In the genomic region with DNA sequence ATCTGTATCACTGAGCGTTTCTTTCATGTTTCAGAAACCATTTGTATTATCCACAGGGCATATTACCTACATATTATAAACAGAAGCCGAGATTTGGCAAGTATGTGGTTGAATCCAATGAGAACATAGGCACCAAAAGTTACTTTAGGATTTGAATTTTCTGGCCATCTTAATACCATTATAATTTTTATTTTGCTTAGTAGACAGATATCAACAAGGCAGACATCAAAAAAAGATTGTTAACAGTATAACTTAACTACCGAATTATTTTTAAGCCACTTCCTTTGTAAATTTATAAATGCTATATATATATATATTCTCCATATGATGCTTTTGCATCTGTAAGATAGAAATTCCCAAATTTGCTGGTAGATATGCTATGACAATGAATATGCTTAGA, we compare ENCODE assay signal across 19 cellular contexts. TPM values are rescaled to one million over a fixed set of nuclear protein-coding genes. Genes with fewer than 3 reads are reported as not detected.
DNase-seq lines count a peak whose midpoint lies in the region; ATAC-seq, FAIRE-seq and TF ChIP-seq lines count a peak whose summit lies in the region.
"Had no signal": no experiment of that assay in that cellular context is flagged by ENCODE, and none has a peak within 500 bp of the region (broad histone marks: within the 10 kb centered on the region; RNA-seq: fewer than 3 reads in every experiment).

No MANE protein-coding gene starts in this region.

- POLR2A ChIA-PET in A549 (lab: Yijun Ruan, JAX) = no interaction called here

- no peak for TF ChIP-seq POLR2A in A549 (IDR thresholded peaks at IDR 0.05; ENCODE audit: low read length)

- ATAC-seq in A549 = no peak

- H3K9me3 ChIP-seq in A549 (no peaks in the 10 kb centered on the region), Karpas-422 (ENCODE audit: low read length) (peaks cover 4% of the 10 kb centered on the region; the same call in 1 of the 2 replicates)
- H3K9me3 ChIP-seq: Caco-2 had no signal

- DNase-seq in A549 (ENCODE audit: low read depth in 1 of 2, low spot score in 1 of 2) = no peak
- DNase-seq in Karpas-422 = no peak
- DNase-seq in glutamatergic neuron = no peak
- DNase-seq in osteocyte (ENCODE audit: extremely low spot score, unreplicated experiment) = no peak
- DNase-seq in T1000 (lab: John Stamatoyannopoulos, UW) = no peak
- DNase-seq in GM19238 (ENCODE audit: insufficient read length, low spot score) = no peak
- DNase-seq in NCI-H2107 treated with DMSO at 0.1 percent for 48 hours (lab: John Stamatoyannopoulos, UW; ENCODE audit: unreplicated experiment) = no peak
- no peak for DNase-seq in D341Med (ENCODE audit: low spot score)
- DNase-seq: AML-193, Caco-2, DMS79, HFFc6, Kasumi-1, NCI-H2029, NCI-H510A treated with DMSO at 0.1 percent for 48 hours, SHP77 treated with DMSO at 0.1 percent for 48 hours had no signal

- H3K4me2 ChIP-seq in A549 = no peak overlapping the region
- peak overlapping the region; percentile 10 for H3K4me2 ChIP-seq in Karpas-422 (ENCODE audit: low read depth, low read length, poor library complexity, severe bottlenecking)

- H3K27me3 Mint-ChIP-seq in glutamatergic neuron (ENCODE audit: unreplicated experiment) (peaks cover 1% of the 10 kb centered on the region), osteocyte (ENCODE audit: unreplicated experiment) (no peaks in the 10 kb centered on the region)

- H3K27ac Mint-ChIP-seq in glutamatergic neuron (ENCODE audit: unreplicated experiment) = no peak overlapping the region
- peak overlapping the region; percentile 19 for H3K27ac Mint-ChIP-seq in osteocyte (ENCODE audit: unreplicated experiment)
- H3K27ac Mint-ChIP-seq: HFFc6 had no signal

- H3K36me3 Mint-ChIP-seq in glutamatergic neuron (ENCODE audit: unreplicated experiment) (no peaks in the 10 kb centered on the region), osteocyte (ENCODE audit: unreplicated experiment) (peaks cover 12% of the 10 kb centered on the region)

- CTCF ChIA-PET in A549 (lab: Yijun Ruan, JAX) = no interaction called here

- no peaks in the 10 kb centered on the region for H3K27me3 ChIP-seq in Karpas-422 (ENCODE audit: low read length)

- H3K4me1 ChIP-seq in A549 (0 out of 3 replicates have a peak, but pooled peaks cover 3% of the 10 kb centered on the region), Karpas-422 (ENCODE audit: low read length) (peaks cover 57% of the 10 kb centered on the region)
- H3K4me1 ChIP-seq: Caco-2 had no signal

- no peak for TF ChIP-seq EP300 in A549 (IDR thresholded peaks at IDR 0.05)

- no peaks in the 10 kb centered on the region for H3K79me2 ChIP-seq in Karpas-422 (ENCODE audit: low read length)

- no peaks in the 10 kb centered on the region for H3K9me2 ChIP-seq in Karpas-422 (replicated peaks; ENCODE audit: insufficient read depth, low read length)

- peak overlapping the region; percentile 31 for H3K4me3 Mint-ChIP-seq in glutamatergic neuron (ENCODE audit: unreplicated experiment)
- H3K4me3 Mint-ChIP-seq in osteocyte (ENCODE audit: unreplicated experiment) = no peak overlapping the region
- H3K4me3 Mint-ChIP-seq: HFFc6 had no signal

- H3K9ac ChIP-seq in Karpas-422 (ENCODE audit: low read length) = no peak overlapping the region

- TF ChIP-seq CTCF in A549 (IDR thresholded peaks at IDR 0.05) (no peak), glutamatergic neuron (IDR thresholded peaks at IDR 0.05; ENCODE audit: partially characterized antibody, unreplicated experiment) (no peak), osteocyte (IDR thresholded peaks at IDR 0.05) (no peak)

- H3K4me3 ChIP-seq in A549 = no peak overlapping the region
- no peak overlapping the region for H3K4me3 ChIP-seq in Karpas-422 (ENCODE audit: low read length)

- 71% methylated on average over 3 of the region's 3 CpGs for WGBS in A549 (ENCODE audit: missing lambda C conversion rate)

- H3K4me1 Mint-ChIP-seq in glutamatergic neuron (ENCODE audit: low read depth, unreplicated experiment) (no peaks in the 10 kb centered on the region), osteocyte (ENCODE audit: unreplicated experiment) (peaks cover 38% of the 10 kb centered on the region)

- H3K9me3 Mint-ChIP-seq in glutamatergic neuron (ENCODE audit: unreplicated experiment) (no peaks in the 10 kb centered on the region), osteocyte (ENCODE audit: unreplicated experiment) (no peaks in the 10 kb centered on the region)
- H3K9me3 Mint-ChIP-seq: HFFc6 had no signal

- H3K27ac ChIP-seq in A549 (no peak overlapping the region), Karpas-422 (ENCODE audit: low read length) (no peak overlapping the region)

- no peaks in the 10 kb centered on the region; the same call in 1 of the 2 replicates for H3K36me3 ChIP-seq in Karpas-422 (ENCODE audit: insufficient read depth, low read length)

- no peaks in the 10 kb centered on the region for H4K20me1 ChIP-seq in Karpas-422 (ENCODE audit: insufficient read depth, low read depth, low read length)

- TF ChIP-seq RAD21 in A549 (conservative IDR thresholded peaks at IDR 0.05 in 1 of 2, IDR thresholded peaks at IDR 0.05 in 1 of 2) = no peak

- peak overlapping the region; percentile 63 for H2AFZ ChIP-seq in Karpas-422 (ENCODE audit: low read length)

- no peak for FAIRE-seq in A549 (lab: Jason Lieb, UNC)
- FAIRE-seq: G401.6, GM12891, RCC 7860 had no signal

TF ChIP-seq in A549, 52 proteins besides CTCF, POLR2A, EP300 and RAD21:
- peak; percentile 41 for TF ChIP-seq MAFK (IDR thresholded peaks at IDR 0.05; ENCODE audit: partially characterized antibody)
- TF ChIP-seq, protein P1, sequence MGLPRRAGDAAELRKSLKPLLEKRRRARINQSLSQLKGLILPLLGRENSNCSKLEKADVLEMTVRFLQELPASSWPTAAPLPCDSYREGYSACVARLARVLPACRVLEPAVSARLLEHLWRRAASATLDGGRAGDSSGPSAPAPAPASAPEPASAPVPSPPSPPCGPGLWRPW (IDR thresholded peaks at IDR 0.05) = no peak

RNA-seq across cellular contexts. Expression of gene GUCY1B1, which starts 2.2 kb away (rescaled TPM):
- polyA plus RNA-seq in A549 (2011; rRNA removed) = 0.26 and 0.43 TPM in 2 replicates
- 0.16 and 0.17 TPM in 2 replicates for polyA plus RNA-seq in A549 (2012; cell fraction: cytosol; rRNA removed)
- 0.05 and 0.12 TPM in 2 replicates for polyA plus RNA-seq in A549 (2012; cell fraction: nucleus; rRNA removed)
- polyA plus RNA-seq in A549 (2017; fragmentation: RNase III; extraction: RNeasy Plus Mini Kit Qiagen cat#74134 plus additional on column Dnase treatment) = 0.14 to 0.25 TPM (median 0.22 TPM) in 3 replicates
- polyA minus RNA-seq in A549 (2011; rRNA and poly(A)+ RNA removed) = 0.15 TPM in 1 of 2 replicates, not detected in the other
- total RNA-seq in Karpas-422 (2014; rRNA removed; shearing (Covaris generic); ENCODE audit: low replicate concordance) = 0.47 and 3.2 TPM in 2 replicates
- total RNA-seq in glutamatergic neuron (ENCODE audit: unreplicated experiment) = 2.2 TPM
- 11.5 and 13.2 TPM in 2 replicates for total RNA-seq in osteocyte
- total RNA-seq: Caco-2 had no signal
